Comparison of ENCODE assay signal across 37 cellular contexts in the genomic region with DNA sequence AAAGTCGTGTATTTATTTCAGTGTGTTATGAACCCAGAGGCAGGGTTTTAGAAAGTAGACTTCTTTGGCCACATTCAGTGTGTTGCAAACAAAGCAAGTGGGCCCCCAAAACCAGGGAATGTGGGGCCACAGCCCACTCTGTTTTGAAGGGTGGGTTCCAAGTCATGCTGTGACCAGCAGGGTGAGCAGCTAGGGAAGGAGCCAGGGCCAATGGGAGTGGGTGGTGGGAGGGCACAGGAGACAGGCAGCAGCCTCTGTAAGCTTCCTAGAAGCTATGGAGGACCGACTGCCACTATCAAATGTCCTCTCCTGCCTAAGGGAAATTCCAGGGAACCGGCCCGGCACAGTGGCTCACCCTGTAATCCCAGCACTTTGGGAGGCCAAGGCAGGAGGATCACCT. TPM values are rescaled to one million over a fixed set of nuclear protein-coding genes. Genes with fewer than 3 reads are reported as not detected.
"Had no signal": no experiment of that assay in that cellular context is flagged by ENCODE, and none has a peak within 500 bp of the region (broad histone marks: within the 10 kb centered on the region; RNA-seq: fewer than 3 reads in every experiment).

No MANE protein-coding gene starts in this region.

- H3K9me3 ChIP-seq: MG63 had no signal

- DNase-seq: Karpas-422, Kasumi-1, KBM-7, KG1, MG63, MM.1S, MV-4-11, NCI-H1048, NCI-H1092, NCI-H1092 treated with DMSO at 0.1 percent for 48 hours, NCI-H1105, NCI-H1105 treated with DMSO at 0.1 percent for 48 hours, NCI-H1417, NCI-H1417 treated with DMSO at 0.1 percent for 48 hours, NCI-H1436, NCI-H1436 treated with DMSO at 0.1 percent for 48 hours, NCI-H146, NCI-H1694, NCI-H1694 treated with DMSO at 0.1 percent for 48 hours, NCI-H187, NCI-H187 treated with DMSO at 0.1 percent for 48 hours, NCI-H1930, NCI-H2029, NCI-H2029 treated with DMSO at 0.1 percent for 48 hours, NCI-H2081, NCI-H2081 treated with DMSO at 0.1 percent for 48 hours, NCI-H2107, NCI-H2171, NCI-H2171 treated with DMSO at 0.1 percent for 48 hours, NCI-H2227 treated with DMSO at 0.1 percent for 48 hours, NCI-H226, NCI-H345, NCI-H446, NCI-H446 treated with DMSO at 0.1 percent for 48 hours had no signal

- H3K27ac ChIP-seq: KMS-11 had no signal

- H3K36me3 ChIP-seq: MG63 had no signal

- H3K4me3 ChIP-seq: MG63 had no signal

- H3K27me3 ChIP-seq: MG63 had no signal

RNA-seq across cellular contexts. Expression of a gene that starts 50.4 kb away (rescaled TPM):
- total RNA-seq: LHCN-M2, MCF 10A had no signal
